22 cellular contexts compared by ENCODE assay signal in the genomic region with DNA sequence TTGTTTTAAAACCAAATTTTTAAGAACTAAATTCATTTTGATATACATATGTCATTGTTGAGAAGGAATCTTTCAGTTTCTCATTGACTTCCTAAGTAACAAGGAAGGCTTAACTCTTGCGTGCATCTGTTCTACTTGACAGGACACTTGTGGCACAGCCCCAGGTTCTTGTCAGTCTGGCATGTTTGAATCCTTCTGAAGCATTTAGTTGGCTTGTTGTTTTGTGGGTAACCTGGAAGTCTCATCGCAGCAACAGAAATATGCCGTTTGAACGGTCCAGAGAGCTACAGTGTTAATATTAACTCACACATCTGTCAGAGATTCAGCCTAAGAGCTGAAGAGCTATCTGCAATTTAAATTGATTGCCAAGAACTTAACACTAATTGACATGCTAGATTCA.
"Had no signal": no experiment of that assay in that cellular context is flagged by ENCODE, and none has a peak within 500 bp of the region (broad histone marks: within the 10 kb centered on the region; RNA-seq: fewer than 3 reads in every experiment).

No MANE protein-coding gene starts in this region.

- H3K27me3 ChIP-seq: body of pancreas had no signal

- H3K4me3 ChIP-seq: body of pancreas, SK-N-MC had no signal

- DNase-seq: activated B cell treated with CpG ODN at 0.5 μM for 24 hours; activated CD4-positive, alpha-beta T cell treated with anti-CD3 and anti-CD28 coated beads for 1 hour; activated CD4-positive, alpha-beta T cell treated with anti-CD3 and anti-CD28 coated beads, Interleukin-2, amount 10 ng/mL, durations not matched to agents 24 days and 14 days; activated CD4-positive, alpha-beta T cell treated with anti-CD3 and anti-CD28 coated beads, Interleukin-2, amount 50 U/mL, for 48 hours; activated CD8-positive, alpha-beta memory T cell treated with anti-CD3 and anti-CD28 coated beads, Interleukin-2, amount 10 ng/mL, durations not matched to agents 7 days and 5 days; activated effector memory CD4-positive, alpha-beta T cell treated with Interleukin-2 at 50 U/mL for 16 hours; activated naive CD4-positive, alpha-beta T cell; activated T-cell treated with anti-CD3 and anti-CD28 coated beads, Interleukin-2, amount 50 U/mL, for 24 hours; aorta; body of pancreas; KG1; NCI-H1048; NCI-H1930; NCI-H510A treated with DMSO at 0.1 percent for 48 hours; NCI-H774; NK-92 treated with Interleukin-12 subunit alpha and Interleukin-12 subunit beta, amount 100 ng/mL, for 24 hours; OCI-M1; RPMI8226; T-cell; T-helper 2 cell; T1000 had no signal

- H3K4me1 ChIP-seq: body of pancreas had no signal

- H3K9me3 ChIP-seq: body of pancreas had no signal

- H3K27ac ChIP-seq: body of pancreas, SK-N-MC had no signal
